In the genomic region with DNA sequence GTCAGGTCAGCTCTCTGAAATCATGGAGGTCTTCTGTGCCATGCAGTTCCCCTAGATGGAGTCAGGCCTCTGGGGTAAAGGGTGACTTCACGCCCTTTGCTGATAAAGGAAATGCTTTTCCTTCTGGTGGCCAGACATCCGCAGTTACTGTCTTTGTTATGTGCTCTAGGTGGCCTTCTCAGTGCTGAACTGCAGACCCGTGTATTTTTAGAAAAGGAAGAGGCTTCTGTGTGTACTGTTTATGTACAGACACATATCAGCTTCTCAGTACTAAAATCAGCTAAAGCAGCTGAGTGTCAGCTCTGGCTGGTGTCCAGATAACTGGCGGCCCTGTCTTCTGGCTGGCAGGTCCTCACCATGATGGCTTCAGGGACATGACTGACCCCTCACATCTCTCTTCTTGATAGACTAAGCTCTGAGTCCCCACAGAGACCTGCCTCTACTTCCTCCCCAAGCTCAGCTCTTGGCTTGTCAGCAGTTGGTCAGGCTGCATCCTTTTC, we compare ENCODE assay signal across 9 cellular contexts.
DNase-seq lines count a peak whose midpoint lies in the region; ATAC-seq, FAIRE-seq and TF ChIP-seq lines count a peak whose summit lies in the region.
"Had no signal": no experiment of that assay in that cellular context is flagged by ENCODE, and none has a peak within 500 bp of the region (broad histone marks: within the 10 kb centered on the region; RNA-seq: fewer than 3 reads in every experiment).

No MANE protein-coding gene starts in this region.

- peak; percentile 66 for ATAC-seq in stimulated activated effector memory CD8-positive, alpha-beta T cell treated with anti-CD3 and anti-CD28 coated beads, Interleukin-12 subunit alpha, Interleukin-12 subunit beta, amount 100 ng/mL, for 72 hours
- no peak for ATAC-seq in GM21360 (IDR thresholded peaks at IDR 0.05; ENCODE audit: unreplicated experiment)

- H3K79me2 ChIP-seq in endothelial cell of umbilical vein (ENCODE audit: control insufficient read depth, insufficient read depth, low read length): no peaks in the 10 kb centered on the region

- H3K4me2 ChIP-seq in endothelial cell of umbilical vein (ENCODE audit: insufficient read depth, low read length): no peak overlapping the region

- dilution Hi-C loops in endothelial cell of umbilical vein (cut with MboI; ENCODE audit: extremely low pct_ligation_motif_present, low sequenced_read_pairs): no loop called here

- DNase-seq in activated T-cell treated with anti-CD3 and anti-CD28 coated beads, Interleukin-2, amount 50 U/mL, for 24 hours: no peak
- DNase-seq in activated T-cell treated with anti-CD3 and anti-CD28 coated beads for 4 hours: no peak
- DNase-seq in NAMALWA (ENCODE audit: low spot score): peak; percentile 21
- DNase-seq in endothelial cell of umbilical vein (ENCODE audit: low read depth, low spot score): peak; percentile 42
- DNase-seq in stimulated activated effector memory CD8-positive, alpha-beta T cell treated with anti-CD3 and anti-CD28 coated beads, Interleukin-12 subunit alpha, Interleukin-12 subunit beta, amount 100 ng/mL, for 72 hours (ENCODE audit: low spot score in 2 of 2): no peak
- no peak for DNase-seq in NCI-H2107 treated with DMSO at 0.1 percent for 48 hours (lab: John Stamatoyannopoulos, UW; ENCODE audit: unreplicated experiment)
- DNase-seq in activated T-cell treated with anti-CD3 and anti-CD28 coated beads, Interleukin-2, amount 50 U/mL, for 48 hours: no peak

- H3K36me3 ChIP-seq in endothelial cell of umbilical vein (ENCODE audit: control insufficient read depth in 2 of 2, extremely low read depth in 1 of 2, insufficient read depth in 2 of 2, low read length in 2 of 2): no peaks in the 10 kb centered on the region
- H3K36me3 ChIP-seq: SJCRH30 had no signal

- H3K4me3 Mint-ChIP-seq in activated T-cell treated with anti-CD3 and anti-CD28 coated beads, Interleukin-2, amount 50 U/mL, for 24 hours: peak overlapping the region; percentile 23
- H3K4me3 Mint-ChIP-seq in stimulated activated effector memory CD8-positive, alpha-beta T cell treated with anti-CD3 and anti-CD28 coated beads, Interleukin-12 subunit alpha, Interleukin-12 subunit beta, amount 100 ng/mL, for 72 hours: peak overlapping the region; percentile 38

- H3K27ac ChIP-seq in endothelial cell of umbilical vein (ENCODE audit: insufficient read depth, low read depth, low read length): no peak overlapping the region
- H3K27ac ChIP-seq: SJCRH30 had no signal

- H2AFZ ChIP-seq in endothelial cell of umbilical vein (ENCODE audit: low read depth, low read length): peak overlapping the region; percentile 8

- TF ChIP-seq CTCF in endothelial cell of umbilical vein (IDR thresholded peaks at IDR 0.05; ENCODE audit: extremely low read depth in 1 of 2, insufficient read depth in 1 of 2, low read depth in 1 of 2, low read length in 2 of 2): no peak

- peak overlapping the region; percentile 81 for H3K27ac Mint-ChIP-seq in activated T-cell treated with anti-CD3 and anti-CD28 coated beads, Interleukin-2, amount 50 U/mL, for 24 hours
- peak overlapping the region; percentile 61 for H3K27ac Mint-ChIP-seq in stimulated activated effector memory CD8-positive, alpha-beta T cell treated with anti-CD3 and anti-CD28 coated beads, Interleukin-12 subunit alpha, Interleukin-12 subunit beta, amount 100 ng/mL, for 72 hours

- POLR2A ChIA-PET in endothelial cell of umbilical vein (lab: Charles Lee): no interaction called here

- H3K9ac ChIP-seq in endothelial cell of umbilical vein (replicated peaks; ENCODE audit: extremely low read depth, insufficient read depth, low read length): no peak overlapping the region

- H3K4me1 ChIP-seq in endothelial cell of umbilical vein (ENCODE audit: control insufficient read depth, extremely low read depth, insufficient read depth, low read length): peaks cover 13% of the 10 kb centered on the region

- no peaks in the 10 kb centered on the region for H4K20me1 ChIP-seq in endothelial cell of umbilical vein (replicated peaks; ENCODE audit: control insufficient read depth, extremely low read depth, insufficient read depth, low read length)

- H3K4me1 Mint-ChIP-seq in activated T-cell treated with anti-CD3 and anti-CD28 coated beads, Interleukin-2, amount 50 U/mL, for 24 hours (ENCODE audit: low read depth): peaks cover 63% of the 10 kb centered on the region
- H3K4me1 Mint-ChIP-seq in stimulated activated effector memory CD8-positive, alpha-beta T cell treated with anti-CD3 and anti-CD28 coated beads, Interleukin-12 subunit alpha, Interleukin-12 subunit beta, amount 100 ng/mL, for 72 hours: peaks cover 81% of the 10 kb centered on the region

- H3K27me3 Mint-ChIP-seq in activated T-cell treated with anti-CD3 and anti-CD28 coated beads, Interleukin-2, amount 50 U/mL, for 24 hours: no peaks in the 10 kb centered on the region

- H3K9me1 ChIP-seq in endothelial cell of umbilical vein (replicated peaks; ENCODE audit: control insufficient read depth, extremely low read depth, insufficient read depth, low read length): no peaks in the 10 kb centered on the region

- H3K9me3 ChIP-seq in endothelial cell of umbilical vein (replicated peaks; ENCODE audit: control insufficient read depth, insufficient read depth, low read length): no peaks in the 10 kb centered on the region
- H3K9me3 ChIP-seq: SJCRH30 had no signal

- intact Hi-C loops in endothelial cell of umbilical vein (cut with micrococcal nuclease): no loop called here

- FAIRE-seq in endothelial cell of umbilical vein (lab: Jason Lieb, UNC): peak; percentile 75

- no peaks in the 10 kb centered on the region for H3K36me3 Mint-ChIP-seq in activated T-cell treated with anti-CD3 and anti-CD28 coated beads, Interleukin-2, amount 50 U/mL, for 24 hours (ENCODE audit: low read depth)
- no peaks in the 10 kb centered on the region for H3K36me3 Mint-ChIP-seq in stimulated activated effector memory CD8-positive, alpha-beta T cell treated with anti-CD3 and anti-CD28 coated beads, Interleukin-12 subunit alpha, Interleukin-12 subunit beta, amount 100 ng/mL, for 72 hours

- TF ChIP-seq POLR2A in endothelial cell of umbilical vein (IDR thresholded peaks at IDR 0.05; ENCODE audit: low read depth, low read length): no peak

- no TSS peak for BruUV-seq in endothelial cell of umbilical vein (replicated peaks; lab: Mats Ljungman, UMichigan)

- CTCF ChIA-PET in endothelial cell of umbilical vein (lab: Charles Lee): interaction anchor here (0.8 to 3.4 kb wide), 11 partner anchors 8 to 132 kb away, joined by 3 to 18 read pairs (median 5); no protein-coding TSS in a partner anchor

- no peaks in the 10 kb centered on the region for H3K9me3 Mint-ChIP-seq in activated T-cell treated with anti-CD3 and anti-CD28 coated beads, Interleukin-2, amount 50 U/mL, for 24 hours
- H3K9me3 Mint-ChIP-seq in stimulated activated effector memory CD8-positive, alpha-beta T cell treated with anti-CD3 and anti-CD28 coated beads, Interleukin-12 subunit alpha, Interleukin-12 subunit beta, amount 100 ng/mL, for 72 hours: no peaks in the 10 kb centered on the region

- no peaks in the 10 kb centered on the region for H3K27me3 ChIP-seq in endothelial cell of umbilical vein (ENCODE audit: control insufficient read depth in 2 of 2, insufficient read depth in 2 of 2, low read length in 2 of 2)
- H3K27me3 ChIP-seq: SJCRH30 had no signal

- H3K4me3 ChIP-seq in endothelial cell of umbilical vein (replicated peaks in 1 of 3; ENCODE audit: insufficient read depth in 1 of 3, low read depth in 1 of 3, low read length in 3 of 3): no peak overlapping the region
- H3K4me3 ChIP-seq: SJCRH30 had no signal

TF ChIP-seq in endothelial cell of umbilical vein, 7 proteins besides CTCF, POLR2A, EP300 and RAD21:
- no peak for TF ChIP-seq GATA2 (IDR thresholded peaks at IDR 0.05; ENCODE audit: insufficient read depth, insufficient read length, low read depth, low read length)
- TF ChIP-seq JUN (IDR thresholded peaks at IDR 0.05; ENCODE audit: borderline replicate concordance, insufficient read depth, insufficient read length, low read depth): no peak
- no peak for TF ChIP-seq POLR2AphosphoS5 (IDR thresholded peaks at IDR 0.05; ENCODE audit: insufficient read depth, low read depth, low read length)
- TF ChIP-seq EZH2 (IDR thresholded peaks at IDR 0.05; ENCODE audit: borderline replicate concordance, low read depth, low read length, severe bottlenecking): no peak
- TF ChIP-seq, protein P1, sequence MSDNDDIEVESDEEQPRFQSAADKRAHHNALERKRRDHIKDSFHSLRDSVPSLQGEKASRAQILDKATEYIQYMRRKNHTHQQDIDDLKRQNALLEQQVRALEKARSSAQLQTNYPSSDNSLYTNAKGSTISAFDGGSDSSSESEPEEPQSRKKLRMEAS (IDR thresholded peaks at IDR 0.05; ENCODE audit: insufficient read depth, insufficient read length): no peak
- TF ChIP-seq MYC (IDR thresholded peaks at IDR 0.05; ENCODE audit: low read depth, low read length): no peak
- TF ChIP-seq FOS (IDR thresholded peaks at IDR 0.05; ENCODE audit: borderline replicate concordance, insufficient read depth, low read length): no peak

Comparison
In these comparisons a context has a peak if more than half of its experiments do, and no peak if none do; other contexts are left out.
1. DNase-seq: peak in NAMALWA (single experiment) and endothelial cell of umbilical vein (single experiment); none in activated T-cell treated with anti-CD3 and anti-CD28 coated beads, Interleukin-2, amount 50 U/mL, for 24 hours (single experiment), activated T-cell treated with anti-CD3 and anti-CD28 coated beads for 4 hours (single experiment), stimulated activated effector memory CD8-positive, alpha-beta T cell treated with anti-CD3 and anti-CD28 coated beads, Interleukin-12 subunit alpha, Interleukin-12 subunit beta, amount 100 ng/mL, for 72 hours (0 of 2), NCI-H2107 treated with DMSO at 0.1 percent for 48 hours (single experiment) and activated T-cell treated with anti-CD3 and anti-CD28 coated beads, Interleukin-2, amount 50 U/mL, for 48 hours (0 of 2).